In genomic region chr5:59956130-59956773, GRCh38 we compare ENCODE assay signal across 22 cellular contexts.
"Had no signal": no experiment of that assay in that cellular context is flagged by ENCODE, and none has a peak within 500 bp of the region (broad histone marks: within the 10 kb centered on the region; RNA-seq: fewer than 3 reads in every experiment).

No MANE protein-coding gene starts in this region.

- H3K4me3 Mint-ChIP-seq: activated CD4-positive, alpha-beta T cell treated with anti-CD3 and anti-CD28 coated beads, Interleukin-2, amount 10 ng/mL, durations not matched to agents 7 days and 5 days; dendritic cell treated with granulocyte-macrophage colony-stimulating factor and Interleukin-4, amounts not matched to agents 40 ng/mL and 50 ng/mL, for 4 days; nephron progenitor cell had no signal

- H3K9me3 Mint-ChIP-seq: activated CD4-positive, alpha-beta T cell treated with anti-CD3 and anti-CD28 coated beads, Interleukin-2, amount 10 ng/mL, durations not matched to agents 7 days and 5 days; dendritic cell treated with granulocyte-macrophage colony-stimulating factor and Interleukin-4, amounts not matched to agents 40 ng/mL and 50 ng/mL, for 4 days; nephron progenitor cell had no signal

- H3K36me3 ChIP-seq: breast epithelium, esophagus squamous epithelium, gastrocnemius medialis, left ventricle myocardium inferior, thyroid gland had no signal

- ATAC-seq: activated CD4-positive, CD25-positive, alpha-beta regulatory T cell treated with anti-CD3 and anti-CD28 coated beads, Interleukin-2, amount 50 U/mL, for 24 hours; gastrocnemius medialis had no signal

- H3K4me1 ChIP-seq: breast epithelium, esophagus squamous epithelium, gastrocnemius medialis, left ventricle myocardium inferior, thyroid gland had no signal

- H3K27ac Mint-ChIP-seq: activated CD4-positive, alpha-beta T cell treated with anti-CD3 and anti-CD28 coated beads, Interleukin-2, amount 10 ng/mL, durations not matched to agents 7 days and 5 days; dendritic cell treated with granulocyte-macrophage colony-stimulating factor and Interleukin-4, amounts not matched to agents 40 ng/mL and 50 ng/mL, for 4 days; nephron progenitor cell had no signal

- H3K4me1 Mint-ChIP-seq: activated CD4-positive, alpha-beta T cell treated with anti-CD3 and anti-CD28 coated beads, Interleukin-2, amount 10 ng/mL, durations not matched to agents 7 days and 5 days; nephron progenitor cell had no signal

- H3K4me3 ChIP-seq: breast epithelium, esophagus squamous epithelium, gastrocnemius medialis, left ventricle myocardium inferior, thyroid gland had no signal

- H3K27ac ChIP-seq: breast epithelium, esophagus squamous epithelium, gastrocnemius medialis, left ventricle myocardium inferior, thyroid gland had no signal

- H3K27me3 Mint-ChIP-seq: activated CD4-positive, alpha-beta T cell treated with anti-CD3 and anti-CD28 coated beads, Interleukin-2, amount 10 ng/mL, durations not matched to agents 7 days and 5 days; dendritic cell treated with granulocyte-macrophage colony-stimulating factor and Interleukin-4, amounts not matched to agents 40 ng/mL and 50 ng/mL, for 4 days had no signal

- H3K27me3 ChIP-seq: breast epithelium, esophagus squamous epithelium, gastrocnemius medialis, thyroid gland had no signal

- DNase-seq: activated CD4-positive, alpha-beta T cell treated with anti-CD3 and anti-CD28 coated beads, Interleukin-2, amount 10 ng/mL, durations not matched to agents 7 days and 5 days; activated CD8-positive, alpha-beta memory T cell treated with anti-CD3 and anti-CD28 coated beads, Interleukin-2, amount 50 U/mL, for 4 hours; activated effector memory CD4-positive, alpha-beta T cell treated with Interleukin-2 at 50 U/mL for 16 hours; activated naive CD4-positive, alpha-beta T cell treated with anti-CD3 and anti-CD28 coated beads, Interleukin-2, amount 50 U/mL, for 16 hours; activated T-cell treated with anti-CD3 and anti-CD28 coated beads, Interleukin-2, amount 50 U/mL, for 48 hours; effector CD8-positive, alpha-beta T cell; esophagus squamous epithelium; gastrocnemius medialis; head of caudate nucleus; kidney glomerular epithelial cell; left ventricle myocardium inferior; mammary epithelial cell; nephron progenitor cell; retina; stimulated activated CD4-positive, alpha-beta T cell treated with anti-CD3 and anti-CD28 coated beads, Interleukin-12 subunit alpha, Interleukin-12 subunit beta, amount 100 ng/mL, for 4 hours; stimulated activated CD4-positive, alpha-beta T cell treated with anti-CD3 and anti-CD28 coated beads, Interleukin-1b, Interleukin-23, amount 100 ng/mL, for 48 hours; stimulated activated CD8-positive, alpha-beta memory T cell treated with anti-CD3 and anti-CD28 coated beads, Interleukin-4, amount 100 ng/mL, for 48 hours; stimulated activated naive CD4-positive, alpha-beta T cell; thyroid gland had no signal

- H3K9me3 ChIP-seq: breast epithelium, esophagus squamous epithelium, gastrocnemius medialis, left ventricle myocardium inferior, thyroid gland had no signal
